ENCODE assay signal across 8 cellular contexts in the genomic region with DNA sequence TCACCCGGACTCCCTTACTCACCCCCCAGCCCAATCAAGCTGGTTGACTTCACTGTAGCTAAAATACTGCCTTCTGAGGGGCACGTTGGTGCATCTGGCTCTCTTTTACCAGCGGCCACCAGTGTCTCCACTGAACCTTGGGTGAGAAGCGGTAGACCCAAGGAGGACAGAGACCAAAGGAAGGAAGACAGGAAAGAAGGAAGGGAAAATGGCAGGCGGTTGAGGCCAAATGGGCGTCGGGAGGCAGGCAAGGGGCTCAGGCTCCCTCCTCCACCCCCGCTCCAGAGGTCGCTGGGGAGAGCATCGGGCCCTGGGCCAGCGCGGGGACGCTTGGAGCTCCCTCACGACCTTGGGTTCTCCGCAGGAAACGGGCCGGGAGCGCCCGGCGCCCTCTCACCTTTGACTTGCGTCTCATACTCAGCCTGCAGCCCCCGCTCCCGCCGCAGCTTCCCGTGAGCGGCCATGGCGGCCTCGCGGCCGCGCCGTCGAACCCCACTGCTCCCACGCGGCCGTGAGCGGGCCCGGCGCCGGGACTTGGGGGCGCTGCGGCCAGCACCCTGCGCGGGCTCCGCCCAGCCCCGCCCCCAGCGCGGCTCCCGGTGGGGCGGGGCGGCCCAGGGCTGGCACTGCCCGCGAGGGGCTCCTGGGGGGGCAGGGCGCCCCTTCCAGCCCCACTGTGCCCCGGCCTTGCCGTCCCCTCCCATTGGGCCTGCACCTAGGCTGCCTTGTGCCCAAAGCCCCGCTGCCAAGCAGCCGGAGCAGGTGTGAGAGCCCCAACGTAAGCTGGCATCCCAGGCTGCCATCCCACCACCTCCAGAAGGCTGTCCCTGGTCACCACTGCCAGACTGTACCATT. TPM values are rescaled to one million over a fixed set of nuclear protein-coding genes. Genes with fewer than 3 reads are reported as not detected.
DNase-seq lines count a peak whose midpoint lies in the region; ATAC-seq and TF ChIP-seq lines count a peak whose summit lies in the region.

A gene (minus strand): TSS at position 526 of the 855 bp plus-strand sequence. CDS start 62 bp downstream, at position 464.

- H3K4me3 Mint-ChIP-seq in activated naive CD4-positive, alpha-beta T cell treated with anti-CD3 and anti-CD28 coated beads, Interleukin-2, amount 50 U/mL, for 24 hours: peak within 1 kb of the TSS; percentile 91

- ATAC-seq in GM21423 (IDR thresholded peaks at IDR 0.05; ENCODE audit: unreplicated experiment): no peak
- ATAC-seq in GM19455 (IDR thresholded peaks at IDR 0.05; ENCODE audit: unreplicated experiment): no peak

- peak within 1 kb of the TSS; percentile 95 for H3K27ac Mint-ChIP-seq in activated naive CD4-positive, alpha-beta T cell treated with anti-CD3 and anti-CD28 coated beads, Interleukin-2, amount 50 U/mL, for 24 hours

- peak; percentile 46 for DNase-seq in NCI-H460 (ENCODE audit: extremely low read depth, low read depth)
- peak; percentile 49 for DNase-seq in stimulated activated CD4-positive, alpha-beta T cell treated with anti-CD3 and anti-CD28 coated beads, Interleukin-12 subunit alpha, Interleukin-12 subunit beta, amount 100 ng/mL, for 4 hours
- no peak for DNase-seq in nucleus accumbens (lab: John Stamatoyannopoulos, UW)

- peaks cover 33% of the 10 kb centered on the region for H3K4me1 Mint-ChIP-seq in activated naive CD4-positive, alpha-beta T cell treated with anti-CD3 and anti-CD28 coated beads, Interleukin-2, amount 50 U/mL, for 24 hours

- no peak for TF ChIP-seq CTCF in GM12875 (IDR thresholded peaks at IDR 0.05; ENCODE audit: borderline replicate concordance, insufficient read depth, low read depth, low read length)

- no peaks in the 10 kb centered on the region for H3K9me3 Mint-ChIP-seq in activated naive CD4-positive, alpha-beta T cell treated with anti-CD3 and anti-CD28 coated beads, Interleukin-2, amount 50 U/mL, for 24 hours

- H3K36me3 Mint-ChIP-seq in activated naive CD4-positive, alpha-beta T cell treated with anti-CD3 and anti-CD28 coated beads, Interleukin-2, amount 50 U/mL, for 24 hours: peaks cover 2% of the 10 kb centered on the region

- no peaks in the 10 kb centered on the region for H3K27me3 Mint-ChIP-seq in activated naive CD4-positive, alpha-beta T cell treated with anti-CD3 and anti-CD28 coated beads, Interleukin-2, amount 50 U/mL, for 24 hours

- H3K4me3 ChIP-seq in GM12875 (ENCODE audit: low read depth, low read length) (peak within 1 kb of the TSS; percentile 84), iPS-11a (ENCODE audit: low read depth, low read length) (peak within 1 kb of the TSS; percentile 34)

RNA-seq across cellular contexts. Expression of the gene that starts here (rescaled TPM):
- 51.5 and 55.0 TPM in 2 replicates for total RNA-seq in NCI-H460 (2014; rRNA removed; shearing (Covaris generic))
- 569 and 681 TPM in 2 replicates for polyA plus RNA-seq in NCI-H460 (2014; cell fraction: nucleus; rRNA removed)

Comparison
In these comparisons a context has a peak if more than half of its experiments do, and no peak if none do; other contexts are left out.
1. DNase-seq: peak in NCI-H460 (single experiment) and stimulated activated CD4-positive, alpha-beta T cell treated with anti-CD3 and anti-CD28 coated beads, Interleukin-12 subunit alpha, Interleukin-12 subunit beta, amount 100 ng/mL, for 4 hours (single experiment); none in nucleus accumbens (0 of 56).